18 cellular contexts compared by ENCODE assay signal in the genomic region with DNA sequence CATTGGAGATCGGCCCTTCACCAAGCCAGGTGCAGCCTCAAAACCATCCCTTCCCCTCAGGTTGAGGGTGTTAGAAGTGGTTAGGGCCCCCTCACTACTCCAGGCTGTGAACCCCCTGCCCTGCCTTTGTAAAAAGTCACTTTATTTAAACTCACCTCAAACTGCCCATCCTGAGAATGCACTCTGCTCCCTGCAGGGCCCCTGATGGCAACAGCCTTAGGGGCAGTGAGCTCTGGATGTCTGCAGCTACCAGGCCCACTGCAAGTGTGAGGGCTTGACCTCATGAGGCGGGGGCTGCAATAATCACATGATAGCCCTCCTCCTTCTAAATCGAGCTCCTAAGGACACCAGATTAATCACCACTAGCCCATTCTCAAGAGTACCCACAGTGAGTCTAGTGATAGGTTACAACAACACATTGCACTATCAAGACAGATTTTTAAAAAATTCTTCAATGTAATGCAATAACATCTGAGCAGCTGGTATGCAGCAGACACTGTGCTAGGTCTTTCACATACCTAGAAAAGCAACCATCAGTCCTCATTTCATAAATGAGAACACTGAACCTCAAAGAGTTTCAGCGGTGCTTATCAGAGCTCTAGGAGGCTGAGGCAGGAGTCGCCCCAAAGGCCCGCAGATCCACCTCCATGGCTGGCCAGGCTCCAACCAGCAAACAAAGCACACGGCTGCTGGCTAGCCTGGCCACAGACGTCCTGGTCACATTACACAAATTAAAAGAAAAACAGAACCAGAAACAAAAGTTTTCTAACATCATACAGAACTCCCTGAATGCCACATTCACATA. TPM values are rescaled to one million over a fixed set of nuclear protein-coding genes. Genes with fewer than 3 reads are reported as not detected.
A peak's percentile ranks its signal among the peaks of the same experiment; 100 is the strongest.
DNase-seq lines count a peak whose midpoint lies in the region; ATAC-seq, FAIRE-seq and TF ChIP-seq lines count a peak whose summit lies in the region.
"Had no signal": no experiment of that assay in that cellular context is flagged by ENCODE, and none has a peak within 500 bp of the region (broad histone marks: within the 10 kb centered on the region; RNA-seq: fewer than 3 reads in every experiment).

No MANE protein-coding gene starts in this region.

- ATAC-seq in RWPE2 (ENCODE audit: low read depth) (no peak; the same call in 2 of the 3 replicates), Right ventricle myocardium inferior (no peak)

- 41 to 44% methylated on average over 8 of the region's 8 CpGs for WGBS in esophagus, 2 donors
- 37 to 62% (median 42%) methylated on average over 8 of the region's 8 CpGs for WGBS in small intestine, 3 donors

- intact Hi-C loops in Right ventricle myocardium inferior (cut with DNase I): no loop called here

- H3K4me3 ChIP-seq in RWPE2 (ENCODE audit: severe bottlenecking) (no peak overlapping the region), esophagus (ENCODE audit: low read depth in 1 of 2, low read length in 2 of 2) (no peak overlapping the region), small intestine (ENCODE audit: low read depth in 1 of 2, low read length in 2 of 2) (no peak overlapping the region)
- H3K4me3 ChIP-seq: cardiac muscle cell, right atrium auricular region, suprapubic skin had no signal

- no peaks in the 10 kb centered on the region; the same call in 1 of the 2 replicates for H3K27me3 Mint-ChIP-seq in HFFc6 (ENCODE audit: insufficient read depth)
- H3K27me3 Mint-ChIP-seq: memory B cell had no signal

- H3K36me3 ChIP-seq in RWPE2 (ENCODE audit: low read depth) (peaks cover 7% of the 10 kb centered on the region; the same call in 1 of the 2 replicates), esophagus (ENCODE audit: control insufficient read depth in 2 of 2, insufficient read depth in 2 of 2, low read length in 1 of 2) (peaks cover 0 to 4% of the 10 kb centered on the region in 2 donors), small intestine (ENCODE audit: control insufficient read depth in 2 of 2, insufficient read depth in 2 of 2, low read length in 2 of 2) (no peaks in the 10 kb centered on the region)
- H3K36me3 ChIP-seq: cardiac muscle cell, right atrium auricular region, suprapubic skin had no signal

- TF ChIP-seq CTCF in HFFc6 (IDR thresholded peaks at IDR 0.05): no peak
- TF ChIP-seq CTCF in RWPE2 (IDR thresholded peaks at IDR 0.05; ENCODE audit: poor library complexity, severe bottlenecking): no peak

- peaks cover 85% of the 10 kb centered on the region for H3K4me1 Mint-ChIP-seq in HFFc6 (ENCODE audit: low read depth)

- H3K36me3 Mint-ChIP-seq in HFFc6 (ENCODE audit: low read depth): peaks cover 21% of the 10 kb centered on the region
- H3K36me3 Mint-ChIP-seq: memory B cell had no signal

- no peaks in the 10 kb centered on the region for H3K9me3 Mint-ChIP-seq in HFFc6
- H3K9me3 Mint-ChIP-seq: activated naive CD4-positive, alpha-beta T cell treated with anti-CD3 and anti-CD28 coated beads for 36 hours; memory B cell had no signal

- DNase-seq in HFFc6 (no peak), RWPE2 (ENCODE audit: low spot score) (no peak), small intestine (peak; percentile 45), hepatic stellate cell (ENCODE audit: low spot score) (no peak), Right ventricle myocardium inferior (ENCODE audit: missing footprints) (no peak), AG08395 (ENCODE audit: low spot score) (no peak)
- DNase-seq: activated CD8-positive, alpha-beta memory T cell treated with anti-CD3 and anti-CD28 coated beads, Interleukin-2, amount 50 U/mL, for 4 hours; activated naive CD4-positive, alpha-beta T cell treated with anti-CD3 and anti-CD28 coated beads for 36 hours; NCI-H2171 treated with DMSO at 0.1 percent for 48 hours; Right ventricle myocardium superior; stimulated activated CD4-positive, alpha-beta T cell treated with anti-CD3 and anti-CD28 coated beads, Interleukin-1b, Interleukin-23, amount 100 ng/mL, for 48 hours had no signal

- H3K9me3 ChIP-seq in RWPE2 (ENCODE audit: severe bottlenecking) (no peaks in the 10 kb centered on the region), esophagus (ENCODE audit: control insufficient read depth in 2 of 2, insufficient read depth in 1 of 2, low read depth in 1 of 2, low read length in 1 of 2) (no peaks in the 10 kb centered on the region), small intestine (ENCODE audit: control insufficient read depth, low read depth) (no peaks in the 10 kb centered on the region)
- H3K9me3 ChIP-seq: right atrium auricular region, suprapubic skin had no signal

- FAIRE-seq in small intestine (lab: Jason Lieb, UNC): no peak
- FAIRE-seq: frontal cortex had no signal

- H3K4me1 ChIP-seq in RWPE2 (ENCODE audit: insufficient read depth, poor library complexity, severe bottlenecking): peaks cover 38% of the 10 kb centered on the region
- peaks cover 5 to 29% of the 10 kb centered on the region in 2 donors for H3K4me1 ChIP-seq in esophagus (ENCODE audit: control insufficient read depth in 2 of 2, insufficient read depth in 2 of 2, low read length in 1 of 2)
- H3K4me1 ChIP-seq in small intestine (ENCODE audit: control insufficient read depth in 2 of 2, insufficient read depth in 1 of 2, low read depth in 1 of 2, low read length in 1 of 2): no peaks in the 10 kb centered on the region

- H3K27ac ChIP-seq in RWPE2 (ENCODE audit: poor library complexity, severe bottlenecking): peak overlapping the region; percentile 70
- peak overlapping the region; percentile 70 to 87 for H3K27ac ChIP-seq in esophagus (ENCODE audit: low read depth in 2 of 2, low read length in 1 of 2)
- no peak overlapping the region for H3K27ac ChIP-seq in small intestine (ENCODE audit: low read depth in 1 of 2, low read length in 1 of 2)
- H3K27ac ChIP-seq: cardiac muscle cell, right atrium auricular region had no signal

- H3K27me3 ChIP-seq in RWPE2 (ENCODE audit: insufficient read depth, poor library complexity, severe bottlenecking) (no peaks in the 10 kb centered on the region), esophagus (ENCODE audit: control insufficient read depth in 1 of 2, insufficient read depth in 2 of 2, low read length in 2 of 2) (no peaks in the 10 kb centered on the region), small intestine (ENCODE audit: control insufficient read depth in 2 of 2, insufficient read depth in 2 of 2, low read length in 2 of 2) (no peaks in the 10 kb centered on the region)
- H3K27me3 ChIP-seq: cardiac muscle cell, right atrium auricular region, suprapubic skin had no signal

- H3K27ac Mint-ChIP-seq in HFFc6: peak overlapping the region; percentile 51; the same call in 1 of the 2 replicates
- H3K27ac Mint-ChIP-seq: activated naive CD4-positive, alpha-beta T cell treated with anti-CD3 and anti-CD28 coated beads for 36 hours; memory B cell had no signal

- H3K4me3 Mint-ChIP-seq in HFFc6: no peak overlapping the region
- H3K4me3 Mint-ChIP-seq: activated naive CD4-positive, alpha-beta T cell treated with anti-CD3 and anti-CD28 coated beads for 36 hours; memory B cell; neural crest cell had no signal

RNA-seq across cellular contexts. Expression of a gene that starts 26.0 kb away (rescaled TPM):
- 100 to 1,000 TPM; 134 to 174 (median 144) TPM for total RNA-seq in HFFc6 (2021; fragmentation: NEBNext Ultra II Directional; extraction: Animal tissue kit (Norgen Biotek cat#: 25700))
- 10 to 100 TPM; 34.9 to 51.2 TPM for polyA plus RNA-seq in esophagus
- 10 to 100 TPM in 1 of 3 donors, 1 to 10 TPM in 2; 3.2 to 34.6 (median 4.2) TPM for polyA plus RNA-seq in small intestine
- total RNA-seq in Right ventricle myocardium inferior: 15.7 TPM

Comparison
In these comparisons a context has a peak if more than half of its experiments do, and no peak if none do; other contexts are left out.
1. H3K27ac ChIP-seq: peak in RWPE2 (single experiment) and esophagus (2 of 2); none in small intestine (0 of 2).